In the genomic region with DNA sequence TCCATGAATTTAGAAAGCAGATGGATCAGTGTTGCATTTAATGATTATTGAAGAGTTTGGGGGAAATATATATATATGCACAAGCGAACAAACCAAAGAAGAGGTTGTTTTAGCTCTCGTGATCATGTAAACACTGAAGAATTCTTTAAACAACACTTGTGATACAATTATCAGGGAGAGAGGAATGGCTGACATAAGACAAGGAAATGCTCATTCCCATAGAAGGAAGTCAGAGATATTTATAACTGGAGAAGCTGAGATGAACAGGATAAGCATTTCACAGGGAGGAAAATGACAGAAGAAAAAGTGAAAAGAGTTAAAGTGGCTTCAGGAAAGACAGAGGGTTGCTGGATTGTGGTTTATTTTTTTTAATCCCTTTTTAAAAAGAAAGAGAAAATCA, we compare ENCODE assay signal across 18 cellular contexts.
"Had no signal": no experiment of that assay in that cellular context is flagged by ENCODE, and none has a peak within 500 bp of the region (broad histone marks: within the 10 kb centered on the region; RNA-seq: fewer than 3 reads in every experiment).

No MANE protein-coding gene starts in this region.

- H3K4me1 ChIP-seq: colonic mucosa had no signal

- H3K27ac Mint-ChIP-seq: activated B cell treated with CpG ODN at 0.5 μM for 24 hours; activated CD4-positive, alpha-beta T cell treated with anti-CD3 and anti-CD28 coated beads, Interleukin-2, amount 10 ng/mL, durations not matched to agents 24 days and 14 days; activated T-helper 1 cell treated with anti-CD3 and anti-CD28 coated beads, Interleukin-12 subunit alpha, Interleukin-12 subunit beta, Interleukin-2, Interleukin-4 antibody, amounts not matched to agents 30 ng/mL and 10 ng/mL and 1 ng/mL, durations not matched to agents 14 hours and 24 hours and 36 hours had no signal

- H3K9me3 Mint-ChIP-seq: activated B cell treated with CpG ODN at 0.5 μM for 24 hours; naive thymus-derived CD8-positive, alpha-beta T cell had no signal

- DNase-seq: activated B cell treated with CpG ODN at 0.5 μM for 24 hours; activated CD4-positive, alpha-beta T cell treated with anti-CD3 and anti-CD28 coated beads, Interleukin-2, amount 10 ng/mL, durations not matched to agents 24 days and 14 days; activated CD8-positive, alpha-beta memory T cell treated with anti-CD3 and anti-CD28 coated beads, Interleukin-2, amount 50 U/mL, for 48 hours; activated naive CD4-positive, alpha-beta T cell; adrenal gland; caudate nucleus; colonic mucosa; left colon; mucosa of descending colon; naive thymus-derived CD8-positive, alpha-beta T cell; stimulated activated CD4-positive, alpha-beta T cell treated with anti-CD3 and anti-CD28 coated beads, Interleukin-4, amount 100 ng/mL, for 24 hours; stimulated activated naive CD4-positive, alpha-beta T cell treated with Interleukin-2 at 50 U/mL for 16 hours; substantia nigra; T-helper 2 cell had no signal

- H3K4me3 Mint-ChIP-seq: activated B cell treated with CpG ODN at 0.5 μM for 24 hours; activated CD4-positive, alpha-beta T cell treated with anti-CD3 and anti-CD28 coated beads, Interleukin-2, amount 10 ng/mL, durations not matched to agents 24 days and 14 days; activated T-helper 1 cell treated with anti-CD3 and anti-CD28 coated beads, Interleukin-12 subunit alpha, Interleukin-12 subunit beta, Interleukin-2, Interleukin-4 antibody, amounts not matched to agents 30 ng/mL and 10 ng/mL and 1 ng/mL, durations not matched to agents 14 hours and 24 hours and 36 hours; naive thymus-derived CD8-positive, alpha-beta T cell had no signal

- H3K27me3 ChIP-seq: colonic mucosa had no signal

- ATAC-seq: left colon; mucosa of descending colon; naive thymus-derived CD8-positive, alpha-beta T cell had no signal

- H3K36me3 ChIP-seq: adrenal gland, colonic mucosa, tibial nerve had no signal

- H3K4me3 ChIP-seq: adrenal gland, colonic mucosa, lung, mucosa of descending colon, skin epidermis, tibial nerve had no signal

- H3K9me3 ChIP-seq: adrenal gland, colonic mucosa, mucosa of descending colon, tibial nerve had no signal

- H3K27ac ChIP-seq: adrenal gland, colonic mucosa, skin epidermis, tibial nerve had no signal
